ENCODE assay signal across 9 cellular contexts in genomic region chr12:132689227-132689626, GRCh38. TPM values are rescaled to one million over a fixed set of nuclear protein-coding genes. Genes with fewer than 3 reads are reported as not detected.
A peak's percentile ranks its signal among the peaks of the same experiment; 100 is the strongest.
DNase-seq lines count a peak whose midpoint lies in the region; ATAC-seq, FAIRE-seq and TF ChIP-seq lines count a peak whose summit lies in the region.
"Had no signal": no experiment of that assay in that cellular context is flagged by ENCODE, and none has a peak within 500 bp of the region (broad histone marks: within the 10 kb centered on the region; RNA-seq: fewer than 3 reads in every experiment).

No MANE protein-coding gene starts in this region.

- H3K4me3 Mint-ChIP-seq in activated CD4-positive, alpha-beta T cell treated with anti-CD3 and anti-CD28 coated beads, Interleukin-2, amount 10 ng/mL, durations not matched to agents 24 days and 14 days = peak overlapping the region; percentile 81

- TF ChIP-seq CTCF in RWPE1 (conservative IDR thresholded peaks at IDR 0.05; ENCODE audit: low read depth) (no peak), WERI-Rb-1 (IDR thresholded peaks at IDR 0.05; ENCODE audit: low read depth, low read length) (no peak)

- CTCF ChIA-PET in RWPE1 (lab: Yijun Ruan, JAX) = no interaction called here

- H3K4me1 ChIP-seq in rectal smooth muscle tissue (ENCODE audit: control insufficient read depth, insufficient read depth, low read length) = no peaks in the 10 kb centered on the region

- H3K9me3 ChIP-seq in WERI-Rb-1 (ENCODE audit: severe bottlenecking) = no peaks in the 10 kb centered on the region

- H3K27ac Mint-ChIP-seq in activated CD4-positive, alpha-beta T cell treated with anti-CD3 and anti-CD28 coated beads, Interleukin-2, amount 10 ng/mL, durations not matched to agents 24 days and 14 days = peak overlapping the region; percentile 56

- peaks cover 20% of the 10 kb centered on the region for H3K4me1 Mint-ChIP-seq in activated CD4-positive, alpha-beta T cell treated with anti-CD3 and anti-CD28 coated beads, Interleukin-2, amount 10 ng/mL, durations not matched to agents 24 days and 14 days

- intact Hi-C loops in activated CD4-positive, alpha-beta T cell treated with anti-CD3 and anti-CD28 coated beads, Interleukin-2, amount 10 ng/mL, durations not matched to agents 24 days and 14 days (cut with micrococcal nuclease) = no loop called here
- intact Hi-C loops in left ventricle myocardium superior (cut with micrococcal nuclease) = no loop called here

- peak overlapping the region; percentile 42; the same call in 1 of the 2 replicates for H3K27ac ChIP-seq in RWPE1
- no peak overlapping the region for H3K27ac ChIP-seq in rectal smooth muscle tissue (ENCODE audit: low read depth, low read length)
- no peak overlapping the region for H3K27ac ChIP-seq in WERI-Rb-1

- no peak overlapping the region for H3K9ac ChIP-seq in rectal smooth muscle tissue (ENCODE audit: low read length)

- peaks cover 19% of the 10 kb centered on the region for H3K36me3 Mint-ChIP-seq in activated CD4-positive, alpha-beta T cell treated with anti-CD3 and anti-CD28 coated beads, Interleukin-2, amount 10 ng/mL, durations not matched to agents 24 days and 14 days (ENCODE audit: low read depth)

- no peaks in the 10 kb centered on the region for H3K27me3 ChIP-seq in rectal smooth muscle tissue (ENCODE audit: control insufficient read depth, insufficient read depth, low read length)
- no peaks in the 10 kb centered on the region for H3K27me3 ChIP-seq in WERI-Rb-1 (ENCODE audit: insufficient read depth, low read depth, severe bottlenecking)

- peak overlapping the region; percentile 16 for H3K4me3 ChIP-seq in rectal smooth muscle tissue (ENCODE audit: low read length)
- H3K4me3 ChIP-seq in WERI-Rb-1 (ENCODE audit: low read depth, low read length) = no peak overlapping the region

- peak; percentile 1 for ATAC-seq in left ventricle myocardium superior

- H3K9me3 Mint-ChIP-seq in activated CD4-positive, alpha-beta T cell treated with anti-CD3 and anti-CD28 coated beads, Interleukin-2, amount 10 ng/mL, durations not matched to agents 24 days and 14 days = no peaks in the 10 kb centered on the region

- H3K36me3 ChIP-seq in rectal smooth muscle tissue (ENCODE audit: control insufficient read depth, insufficient read depth, low read length) = no peaks in the 10 kb centered on the region
- peaks cover 33% of the 10 kb centered on the region for H3K36me3 ChIP-seq in WERI-Rb-1

- DNase-seq in activated CD4-positive, alpha-beta T cell treated with anti-CD3 and anti-CD28 coated beads, Interleukin-2, amount 10 ng/mL, durations not matched to agents 24 days and 14 days = no peak
- DNase-seq in activated CD4-positive, alpha-beta T cell treated with anti-CD3 and anti-CD28 coated beads, Interleukin-2, amount 50 U/mL, for 1 hour = no peak
- DNase-seq in RWPE1 (ENCODE audit: low spot score) = no peak
- no peak for DNase-seq in left ventricle myocardium superior
- DNase-seq in WERI-Rb-1 = no peak
- DNase-seq in urothelium cell line (ENCODE audit: low spot score) = no peak
- no peak for DNase-seq in A172 (ENCODE audit: low spot score)
- DNase-seq: occipital lobe had no signal

- H3K27me3 Mint-ChIP-seq in activated CD4-positive, alpha-beta T cell treated with anti-CD3 and anti-CD28 coated beads, Interleukin-2, amount 10 ng/mL, durations not matched to agents 24 days and 14 days = no peaks in the 10 kb centered on the region

- POLR2A ChIA-PET in RWPE1 (lab: Yijun Ruan, JAX; ENCODE audit: low non-redundant PET) = no interaction called here

- FAIRE-seq in urothelium cell line (lab: Jason Lieb, UNC) = no peak

RNA-seq across cellular contexts. Expression of gene PXMP2, which starts 1.8 kb away (rescaled TPM):
- total RNA-seq in activated CD4-positive, alpha-beta T cell treated with anti-CD3 and anti-CD28 coated beads, Interleukin-2, amount 10 ng/mL, durations not matched to agents 24 days and 14 days = 24.4 and 24.6 TPM in 2 replicates
- 75.1 TPM for total RNA-seq in left ventricle myocardium superior
- 36.3 and 43.1 TPM in 2 replicates for total RNA-seq in A172 (2014; rRNA removed; shearing (Covaris generic))

RNA-seq across cellular contexts. Expression of gene POLE, which starts 2.1 kb away (rescaled TPM):
- total RNA-seq in activated CD4-positive, alpha-beta T cell treated with anti-CD3 and anti-CD28 coated beads, Interleukin-2, amount 10 ng/mL, durations not matched to agents 24 days and 14 days = 171 and 180 TPM in 2 replicates
- 13.0 TPM for total RNA-seq in left ventricle myocardium superior
- total RNA-seq in A172 (2014; rRNA removed; shearing (Covaris generic)) = 25.6 and 28.9 TPM in 2 replicates

RNA-seq across cellular contexts. Expression of gene PGAM5, which starts 21.4 kb away (rescaled TPM):
- 104 and 110 TPM in 2 replicates for total RNA-seq in activated CD4-positive, alpha-beta T cell treated with anti-CD3 and anti-CD28 coated beads, Interleukin-2, amount 10 ng/mL, durations not matched to agents 24 days and 14 days
- 33.7 TPM for total RNA-seq in left ventricle myocardium superior
- 59.8 and 73.4 TPM in 2 replicates for total RNA-seq in A172 (2014; rRNA removed; shearing (Covaris generic))
